In genomic region chr12:40010899-40011774, GRCh38 we compare ENCODE assay signal across 8 cellular contexts.
DNase-seq lines count a peak whose midpoint lies in the region; ATAC-seq and TF ChIP-seq lines count a peak whose summit lies in the region.

No MANE protein-coding gene starts in this region.

- H3K9me3 Mint-ChIP-seq in activated naive CD8-positive, alpha-beta T cell treated with anti-CD3 and anti-CD28 coated beads, Interleukin-2, amount 10 ng/mL, durations not matched to agents 7 days and 5 days = no peaks in the 10 kb centered on the region

- peak overlapping the region; percentile 72 for H3K4me3 Mint-ChIP-seq in activated naive CD8-positive, alpha-beta T cell treated with anti-CD3 and anti-CD28 coated beads, Interleukin-2, amount 10 ng/mL, durations not matched to agents 7 days and 5 days

- no peak overlapping the region for H3K4me3 ChIP-seq in retinal pigment epithelial cell (ENCODE audit: low read length)

- POLR2A ChIA-PET in activated naive CD8-positive, alpha-beta T cell treated with anti-CD3 and anti-CD28 coated beads, Interleukin-2, amount 10 ng/mL, durations not matched to agents 7 days and 5 days (lab: Charles Lee) = interaction anchor here (1.3 kb wide), 1 partner anchor 94 kb away, joined by 5 read pairs; the partner anchor contains the start of gene SLC2A13

- peak overlapping the region; percentile 64 for H3K27ac Mint-ChIP-seq in activated naive CD8-positive, alpha-beta T cell treated with anti-CD3 and anti-CD28 coated beads, Interleukin-2, amount 10 ng/mL, durations not matched to agents 7 days and 5 days

- no peaks in the 10 kb centered on the region for H3K27me3 Mint-ChIP-seq in activated naive CD8-positive, alpha-beta T cell treated with anti-CD3 and anti-CD28 coated beads, Interleukin-2, amount 10 ng/mL, durations not matched to agents 7 days and 5 days

- peak; percentile 96 for ATAC-seq in GM21528 (IDR thresholded peaks at IDR 0.05; ENCODE audit: low FRiP score, unreplicated experiment)
- ATAC-seq in activated naive CD8-positive, alpha-beta T cell treated with anti-CD3 and anti-CD28 coated beads, Interleukin-2, amount 10 ng/mL, durations not matched to agents 7 days and 5 days (ENCODE audit: low read depth) = peak; percentile 90
- ATAC-seq in left cardiac atrium = peak; percentile 93

- H3K36me3 Mint-ChIP-seq in activated naive CD8-positive, alpha-beta T cell treated with anti-CD3 and anti-CD28 coated beads, Interleukin-2, amount 10 ng/mL, durations not matched to agents 7 days and 5 days = no peaks in the 10 kb centered on the region

- peak; percentile 16 for DNase-seq in GDM1 (lab: John Stamatoyannopoulos, UW)
- DNase-seq in HUDEP-2 (lab: John Stamatoyannopoulos, UW; ENCODE audit: unreplicated experiment in 76 of 76) = peak in 61 of 76 experiments; percentile 2 to 75 (median 42)
- DNase-seq in SHP77 treated with DMSO at 0.1 percent for 48 hours (lab: John Stamatoyannopoulos, UW) = peak; percentile 49
- no peak for DNase-seq in activated naive CD8-positive, alpha-beta T cell treated with anti-CD3 and anti-CD28 coated beads, Interleukin-2, amount 10 ng/mL, durations not matched to agents 7 days and 5 days
- DNase-seq in left cardiac atrium = peak; percentile 42
- peak; percentile 13 for DNase-seq in retinal pigment epithelial cell (ENCODE audit: low read depth)
- DNase-seq in NCI-H2029 treated with DMSO at 0.1 percent for 48 hours (lab: John Stamatoyannopoulos, UW) = no peak

- intact Hi-C loops in left cardiac atrium (cut with DNase I) = loop anchor here (1.0 to 2.0 kb wide), 2 partner anchors 96 kb away; partner anchors contain the start of gene SLC2A13 (in 1 of the 2)

- TF ChIP-seq CTCF in retinal pigment epithelial cell (conservative IDR thresholded peaks at IDR 0.05; ENCODE audit: low read depth, low read length) = peak; percentile 84

- H3K4me1 Mint-ChIP-seq in activated naive CD8-positive, alpha-beta T cell treated with anti-CD3 and anti-CD28 coated beads, Interleukin-2, amount 10 ng/mL, durations not matched to agents 7 days and 5 days = peaks cover 15% of the 10 kb centered on the region

Comparison
In these comparisons a context has a peak if more than half of its experiments do, and no peak if none do; other contexts are left out.
1. DNase-seq: peak in GDM1 (single experiment), HUDEP-2 (61 of 76), SHP77 treated with DMSO at 0.1 percent for 48 hours (single experiment), left cardiac atrium (single experiment) and retinal pigment epithelial cell (single experiment); none in activated naive CD8-positive, alpha-beta T cell treated with anti-CD3 and anti-CD28 coated beads, Interleukin-2, amount 10 ng/mL, durations not matched to agents 7 days and 5 days (single experiment) and NCI-H2029 treated with DMSO at 0.1 percent for 48 hours (single experiment).
2. Peak in every context shown above with its lines, with median percentiles within 50 percentile points of each other: ATAC-seq.